In the genomic region with DNA sequence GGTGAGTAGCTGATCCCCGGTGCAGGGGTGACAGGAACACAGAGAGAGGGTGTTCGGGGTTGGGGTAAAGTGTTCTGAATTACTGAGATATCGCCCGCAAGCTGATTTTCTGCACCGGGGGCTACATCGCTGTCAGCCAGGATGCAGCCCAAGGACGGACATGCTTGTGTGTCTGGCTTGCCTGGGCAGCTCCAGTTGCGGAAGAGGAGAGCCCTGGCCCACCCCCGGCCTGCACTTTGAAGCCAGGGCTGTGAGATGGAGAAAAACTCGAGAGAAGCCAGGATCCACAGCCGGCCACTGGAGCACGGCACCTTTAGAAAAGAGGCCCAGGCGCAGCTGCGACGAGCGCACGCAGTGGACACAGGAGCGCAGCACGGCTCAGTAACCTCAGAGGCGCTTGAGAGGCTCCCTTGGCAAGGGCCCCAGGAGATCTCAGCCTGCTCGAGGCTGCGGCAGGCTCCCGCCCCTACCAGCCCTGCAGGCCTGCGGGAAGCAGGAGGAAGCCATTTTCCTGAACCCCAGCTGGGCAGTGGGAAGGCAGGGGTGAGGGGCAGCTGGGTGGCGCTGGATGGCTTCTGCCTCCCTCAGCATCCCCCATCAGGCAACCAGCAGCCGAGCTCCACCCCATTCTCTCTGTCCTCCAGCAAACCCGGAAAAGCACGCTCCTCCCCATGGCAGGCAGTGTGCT, we compare ENCODE assay signal across 14 cellular contexts. TPM values are rescaled to one million over a fixed set of nuclear protein-coding genes. Genes with fewer than 3 reads are reported as not detected.
DNase-seq lines count a peak whose midpoint lies in the region; ATAC-seq and TF ChIP-seq lines count a peak whose summit lies in the region.
"Had no signal": no experiment of that assay in that cellular context is flagged by ENCODE, and none has a peak within 500 bp of the region (broad histone marks: within the 10 kb centered on the region; RNA-seq: fewer than 3 reads in every experiment).

No MANE protein-coding gene starts in this region.

- H3K4me3 ChIP-seq in IMR-90 (ENCODE audit: insufficient read depth, low read depth, low read length) (no peak overlapping the region), choroid plexus epithelial cell (ENCODE audit: low read depth, low read length) (no peak overlapping the region), mucosa of stomach (ENCODE audit: low read length) (no peak overlapping the region)

- H3K9me3 Mint-ChIP-seq in T-helper 2 cell treated with Interferon-gamma antibody and Interleukin-4, amounts not matched to agents 5 μg/mL and 100 μg/mL, for 36 hours = no peaks in the 10 kb centered on the region
- H3K9me3 Mint-ChIP-seq: CD8-positive, alpha-beta memory T cell had no signal

- H3K9me3 ChIP-seq in IMR-90 (ENCODE audit: control insufficient read depth, insufficient read depth, low read length) (no peaks in the 10 kb centered on the region), mucosa of stomach (ENCODE audit: control insufficient read depth, low read length) (no peaks in the 10 kb centered on the region)

- peak overlapping the region; percentile 88 for H2AFZ ChIP-seq in IMR-90 (replicated peaks; ENCODE audit: low read length, poor library complexity)

- 0 out of 2 replicates have a peak overlapping the region, but pooled peaks have one; percentile 23 for H2AK5ac ChIP-seq in IMR-90 (ENCODE audit: low read depth, low read length)

- H3K9ac ChIP-seq in IMR-90 (ENCODE audit: low read depth, low read length) (no peak overlapping the region; the same call in 1 of the 2 replicates), mucosa of stomach (ENCODE audit: low read length) (peak overlapping the region; percentile 17)

- dilution Hi-C loops in IMR-90 (cut with HindIII; ENCODE audit: low sequenced_read_pairs, unreplicated experiment) = no loop called here

- H3K4me3 Mint-ChIP-seq in T-helper 2 cell treated with Interferon-gamma antibody and Interleukin-4, amounts not matched to agents 5 μg/mL and 100 μg/mL, for 36 hours = no peak overlapping the region
- H3K4me3 Mint-ChIP-seq: activated naive CD8-positive, alpha-beta T cell; CD8-positive, alpha-beta memory T cell had no signal

- peak overlapping the region; percentile 55 for H3K14ac ChIP-seq in IMR-90 (replicated peaks; ENCODE audit: low read depth, low read length)

- H3K9me1 ChIP-seq in IMR-90 (ENCODE audit: insufficient read depth, low read length) = peaks cover 8% of the 10 kb centered on the region

- H3K4me2 ChIP-seq in IMR-90 (ENCODE audit: low read depth, low read length) = no peak overlapping the region; the same call in 1 of the 2 replicates

- CTCF ChIA-PET in IMR-90 (lab: Yijun Ruan, JAX) = no interaction called here

- H3K4me1 Mint-ChIP-seq in T-helper 2 cell treated with Interferon-gamma antibody and Interleukin-4, amounts not matched to agents 5 μg/mL and 100 μg/mL, for 36 hours (ENCODE audit: low read depth) = no peaks in the 10 kb centered on the region
- H3K4me1 Mint-ChIP-seq: CD8-positive, alpha-beta memory T cell had no signal

- no peaks in the 10 kb centered on the region for H4K20me1 ChIP-seq in IMR-90 (ENCODE audit: insufficient read depth, low read length)

- TF ChIP-seq CTCF in IMR-90 (conservative IDR thresholded peaks at IDR 0.05; ENCODE audit: low read depth, low read length) = no peak
- no peak for TF ChIP-seq CTCF in choroid plexus epithelial cell (conservative IDR thresholded peaks at IDR 0.05; ENCODE audit: low read depth, low read length)

- no TSS peak for BruUV-seq in IMR-90 (replicated peaks; lab: Mats Ljungman, UMichigan)

- peak overlapping the region; percentile 78 for H3K4ac ChIP-seq in IMR-90 (ENCODE audit: low read depth, low read length)

- H4K5ac ChIP-seq in IMR-90 (ENCODE audit: low read depth, low read length) = peak overlapping the region; percentile 66

- H2AK9ac ChIP-seq in IMR-90 (replicated peaks; ENCODE audit: low read depth, low read length, poor library complexity) = peak overlapping the region; percentile 48

- H3K23ac ChIP-seq in IMR-90 (ENCODE audit: low read depth, low read length) = 0 out of 2 replicates have a peak overlapping the region, but pooled peaks have one; percentile 37

- DNase-seq in AG08395 (ENCODE audit: low spot score) (peak; percentile 42), IMR-90 (peak; percentile 49), choroid plexus epithelial cell (ENCODE audit: low read depth) (peak; percentile 52), NCI-H226 (no peak)
- no peak for DNase-seq in T-helper 2 cell treated with Interferon-gamma antibody and Interleukin-4, amounts not matched to agents 5 μg/mL and 100 μg/mL, for 36 hours (ENCODE audit: low spot score)
- DNase-seq: NCI-H524 treated with DMSO at 0.1 percent for 48 hours had no signal

- peak overlapping the region; percentile 6 to 71; a peak in 3 of 4 replicates for H4K8ac ChIP-seq in IMR-90 (ENCODE audit: low read depth in 2 of 2, low read length in 2 of 2)

- H2BK15ac ChIP-seq in IMR-90 (ENCODE audit: low read depth, low read length) = no peak overlapping the region

- no peak for TF ChIP-seq RAD21 in IMR-90 (IDR thresholded peaks at IDR 0.05; ENCODE audit: low read length)

- H3K27ac ChIP-seq in IMR-90 (ENCODE audit: insufficient read depth, low read length) = peak overlapping the region; percentile 30; the same call in 1 of the 2 replicates

- H3K27me3 Mint-ChIP-seq in T-helper 2 cell treated with Interferon-gamma antibody and Interleukin-4, amounts not matched to agents 5 μg/mL and 100 μg/mL, for 36 hours (ENCODE audit: low read depth) = peaks cover 11% of the 10 kb centered on the region
- H3K27me3 Mint-ChIP-seq: activated naive CD8-positive, alpha-beta T cell had no signal

- 29% methylated on average over 12 of the region's 28 CpGs; no CpG with 5 or more reads in 1 of the 2 experiments for WGBS in IMR-90 (ENCODE audit: extremely low coverage in 2 of 2, insufficient read length in 1 of 2), 2 experiments

- peak overlapping the region; percentile 61 for H2BK120ac ChIP-seq in IMR-90 (ENCODE audit: low read depth, low read length)

- peak overlapping the region; percentile 35; the same call in 1 of the 2 replicates for H4K91ac ChIP-seq in IMR-90 (ENCODE audit: insufficient read depth, low read depth, low read length)

- peak overlapping the region; percentile 14; the same call in 1 of the 2 replicates for H3K18ac ChIP-seq in IMR-90 (ENCODE audit: low read depth, low read length)

- H3K56ac ChIP-seq in IMR-90 (ENCODE audit: extremely low read depth, insufficient read depth, low read length) = no peak overlapping the region

- in situ Hi-C loops in IMR-90 (cut with MboI; ENCODE audit: low sequenced_read_pairs) = no loop called here

- peaks cover 0 to under 1% of the 10 kb centered on the region in 2 experiments; a peak in 1 of 4 replicates for H3K79me1 ChIP-seq in IMR-90 (ENCODE audit: low read depth in 1 of 2, low read length in 2 of 2)

- no peak overlapping the region for H2BK5ac ChIP-seq in IMR-90 (ENCODE audit: low read depth, low read length, poor library complexity, severe bottlenecking)

- intact Hi-C loops in IMR-90 (cut with micrococcal nuclease) = no loop called here

- no peaks in the 10 kb centered on the region for H3K36me3 ChIP-seq in IMR-90 (ENCODE audit: control insufficient read depth, insufficient read depth, low read length)
- no peaks in the 10 kb centered on the region for H3K36me3 ChIP-seq in mucosa of stomach (ENCODE audit: control insufficient read depth, insufficient read depth, low read length)

- peak; percentile 50 for ATAC-seq in IMR-90 (ENCODE audit: low read depth)
- ATAC-seq in GM19328 (IDR thresholded peaks at IDR 0.05; ENCODE audit: unreplicated experiment) = no peak
- no peak for ATAC-seq in HG03457 (IDR thresholded peaks at IDR 0.05; ENCODE audit: unreplicated experiment)

- H3K27ac Mint-ChIP-seq in T-helper 2 cell treated with Interferon-gamma antibody and Interleukin-4, amounts not matched to agents 5 μg/mL and 100 μg/mL, for 36 hours = no peak overlapping the region
- H3K27ac Mint-ChIP-seq: activated naive CD8-positive, alpha-beta T cell had no signal

- H2BK20ac ChIP-seq in IMR-90 (ENCODE audit: low read depth, low read length) = peak overlapping the region; percentile 34; the same call in 1 of the 2 replicates

- no peaks in the 10 kb centered on the region for H3K36me3 Mint-ChIP-seq in T-helper 2 cell treated with Interferon-gamma antibody and Interleukin-4, amounts not matched to agents 5 μg/mL and 100 μg/mL, for 36 hours (ENCODE audit: low read depth)
- H3K36me3 Mint-ChIP-seq: activated naive CD8-positive, alpha-beta T cell; CD8-positive, alpha-beta memory T cell had no signal

- H3K27me3 ChIP-seq in IMR-90 (ENCODE audit: control insufficient read depth, insufficient read depth, low read length) (no peaks in the 10 kb centered on the region), mucosa of stomach (ENCODE audit: control insufficient read depth, insufficient read depth, low read length) (no peaks in the 10 kb centered on the region)

- H3K4me1 ChIP-seq in IMR-90 (ENCODE audit: control insufficient read depth, insufficient read depth, low read length) (peaks cover 23% of the 10 kb centered on the region), mucosa of stomach (ENCODE audit: control insufficient read depth, insufficient read depth, low read length) (peaks cover 20% of the 10 kb centered on the region)

- no peak for TF ChIP-seq POLR2A in IMR-90 (IDR thresholded peaks at IDR 0.05; ENCODE audit: low read depth, low read length)

- POLR2A ChIA-PET in IMR-90 (lab: Charles Lee; ENCODE audit: unreplicated experiment) = interaction anchor here (0.5 kb wide), 2 partner anchors 99 to 264 kb away, joined by 3 to 8 read pairs; no protein-coding TSS in a partner anchor

TF ChIP-seq in IMR-90, 13 proteins besides CTCF, POLR2A, EP300 and RAD21 (continues in another document):
- no peak for TF ChIP-seq CHD1 (IDR thresholded peaks at IDR 0.05; ENCODE audit: low read depth, low read length)
- TF ChIP-seq MAFK (IDR thresholded peaks at IDR 0.05; ENCODE audit: low read depth, low read length) = no peak
- TF ChIP-seq, protein P1, sequence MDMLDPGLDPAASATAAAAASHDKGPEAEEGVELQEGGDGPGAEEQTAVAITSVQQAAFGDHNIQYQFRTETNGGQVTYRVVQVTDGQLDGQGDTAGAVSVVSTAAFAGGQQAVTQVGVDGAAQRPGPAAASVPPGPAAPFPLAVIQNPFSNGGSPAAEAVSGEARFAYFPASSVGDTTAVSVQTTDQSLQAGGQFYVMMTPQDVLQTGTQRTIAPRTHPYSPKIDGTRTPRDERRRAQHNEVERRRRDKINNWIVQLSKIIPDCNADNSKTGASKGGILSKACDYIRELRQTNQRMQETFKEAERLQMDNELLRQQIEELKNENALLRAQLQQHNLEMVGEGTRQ (IDR thresholded peaks at IDR 0.05; ENCODE audit: low read depth, low read length) = no peak
- no peak for TF ChIP-seq MAZ (IDR thresholded peaks at IDR 0.05; ENCODE audit: borderline replicate concordance, low read depth, low read length)
- no peak for TF ChIP-seq MXI1 (IDR thresholded peaks at IDR 0.05; ENCODE audit: borderline replicate concordance, low read depth, low read length)
- no peak for TF ChIP-seq RCOR1 (IDR thresholded peaks at IDR 0.05; ENCODE audit: insufficient replicate concordance, low read length)

RNA-seq across cellular contexts. Expression of gene C9orf50, which starts 59.2 kb away (rescaled TPM):
- not detected in 2 replicates for total RNA-seq in IMR-90 (2012; rRNA removed)
- polyA plus RNA-seq in IMR-90 (2012; rRNA removed) = 0.09 and 0.20 TPM in 2 replicates
- 0.06 and 0.19 TPM in 2 replicates for polyA plus RNA-seq in IMR-90 (2012; cell fraction: cytosol; rRNA removed)
- 0.42 and 0.54 TPM in 2 replicates for polyA plus RNA-seq in IMR-90 (2012; cell fraction: nucleus; rRNA removed; ENCODE audit: low replicate concordance)
- total RNA-seq: CD8-positive, alpha-beta memory T cell; HT1080; posterior vena cava; urinary bladder had no signal
- polyA plus RNA-seq: CD8-positive, alpha-beta memory T cell had no signal

Comparison
In these comparisons a context has a peak if more than half of its experiments do, and no peak if none do; other contexts are left out.
1. DNase-seq: peak in AG08395 (single experiment), IMR-90 (single experiment) and choroid plexus epithelial cell (single experiment); none in NCI-H226 (single experiment) and T-helper 2 cell treated with Interferon-gamma antibody and Interleukin-4, amounts not matched to agents 5 μg/mL and 100 μg/mL, for 36 hours (single experiment).